Comparison of ENCODE assay signal across 1 cellular context in the genomic region with DNA sequence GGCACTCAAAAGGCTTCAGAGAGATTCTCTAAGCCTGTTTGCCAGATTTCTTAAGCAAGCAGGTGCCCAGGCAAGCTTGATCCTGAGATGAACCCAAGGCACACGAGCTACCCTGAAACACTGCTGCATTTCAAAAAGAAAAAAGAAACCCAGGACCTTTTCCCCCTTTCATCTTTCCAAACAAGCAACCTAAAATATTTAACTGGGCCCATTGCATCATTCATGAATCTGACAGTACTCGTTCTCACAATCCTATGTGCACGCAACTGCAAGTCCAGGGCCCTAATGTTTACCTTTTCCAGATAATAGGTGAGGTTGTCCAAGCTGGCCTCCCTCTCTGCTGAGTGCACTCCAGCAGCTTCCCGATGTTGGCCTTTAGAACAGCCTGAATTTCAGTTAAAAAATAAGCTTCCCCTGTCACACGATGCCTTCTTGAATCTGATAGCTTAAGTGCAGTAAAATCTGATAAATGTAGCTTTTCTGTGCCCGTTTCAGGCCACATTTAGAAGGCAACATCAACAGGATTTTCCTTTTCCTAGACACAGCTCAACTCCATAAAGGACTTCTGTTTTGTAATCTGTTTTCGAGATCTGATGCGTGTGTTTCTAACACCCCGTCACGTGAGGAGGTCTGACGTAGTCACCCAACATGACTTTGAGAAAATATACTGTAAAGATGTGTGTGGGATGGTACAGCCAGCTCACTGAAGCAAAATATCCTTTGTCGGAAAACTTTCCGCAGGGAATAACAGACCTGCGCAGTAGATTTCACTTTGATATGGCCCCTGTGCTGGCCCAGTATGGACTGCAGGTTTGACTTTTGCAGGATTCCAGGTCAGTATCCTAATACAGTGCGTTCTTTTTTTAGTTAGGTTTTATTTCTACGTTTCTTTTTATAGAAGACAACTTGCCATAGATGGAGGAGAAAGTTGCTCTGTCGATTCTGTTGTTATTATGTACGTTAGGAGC.
A peak's percentile ranks its signal among the peaks of the same experiment; 100 is the strongest.
TF ChIP-seq lines count a peak whose summit lies in the region.

No MANE protein-coding gene starts in this region.

TF ChIP-seq in HepG2, 621 proteins besides CTCF, POLR2A, EP300 and RAD21 (continued from another document):
- TF ChIP-seq, protein P1, sequence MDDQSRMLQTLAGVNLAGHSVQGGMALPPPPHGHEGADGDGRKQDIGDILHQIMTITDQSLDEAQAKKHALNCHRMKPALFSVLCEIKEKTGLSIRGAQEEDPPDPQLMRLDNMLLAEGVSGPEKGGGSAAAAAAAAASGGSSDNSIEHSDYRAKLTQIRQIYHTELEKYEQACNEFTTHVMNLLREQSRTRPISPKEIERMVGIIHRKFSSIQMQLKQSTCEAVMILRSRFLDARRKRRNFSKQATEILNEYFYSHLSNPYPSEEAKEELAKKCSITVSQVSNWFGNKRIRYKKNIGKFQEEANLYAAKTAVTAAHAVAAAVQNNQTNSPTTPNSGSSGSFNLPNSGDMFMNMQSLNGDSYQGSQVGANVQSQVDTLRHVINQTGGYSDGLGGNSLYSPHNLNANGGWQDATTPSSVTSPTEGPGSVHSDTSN (CRISPR knock-in tag; IDR thresholded peaks at IDR 0.05; ENCODE audit: borderline replicate concordance): no peak
- TF ChIP-seq, protein P2, sequence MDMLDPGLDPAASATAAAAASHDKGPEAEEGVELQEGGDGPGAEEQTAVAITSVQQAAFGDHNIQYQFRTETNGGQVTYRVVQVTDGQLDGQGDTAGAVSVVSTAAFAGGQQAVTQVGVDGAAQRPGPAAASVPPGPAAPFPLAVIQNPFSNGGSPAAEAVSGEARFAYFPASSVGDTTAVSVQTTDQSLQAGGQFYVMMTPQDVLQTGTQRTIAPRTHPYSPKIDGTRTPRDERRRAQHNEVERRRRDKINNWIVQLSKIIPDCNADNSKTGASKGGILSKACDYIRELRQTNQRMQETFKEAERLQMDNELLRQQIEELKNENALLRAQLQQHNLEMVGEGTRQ (IDR thresholded peaks at IDR 0.05; ENCODE audit: low read depth, low read length): peak; percentile 93
- TF ChIP-seq, protein P2 (CRISPR knock-in tag; IDR thresholded peaks at IDR 0.05; ENCODE audit: borderline replicate concordance): peak; percentile 90; the same call in 1 of the 2 replicates
- no peak for TF ChIP-seq HNRNPL (IDR thresholded peaks at IDR 0.05; ENCODE audit: low read depth, low read length)
- TF ChIP-seq ZNF264 (CRISPR knock-in tag; IDR thresholded peaks at IDR 0.05): no peak
- no peak for TF ChIP-seq HNRNPUL1 (IDR thresholded peaks at IDR 0.05; ENCODE audit: low read depth, low read length)
- TF ChIP-seq IRF2 (CRISPR knock-in tag; IDR thresholded peaks at IDR 0.05): peak; percentile 59
- TF ChIP-seq ZEB1 (IDR thresholded peaks at IDR 0.05; ENCODE audit: insufficient replicate concordance, low read depth): peak; percentile 87
- TF ChIP-seq GZF1 (CRISPR knock-in tag; IDR thresholded peaks at IDR 0.05): no peak
- TF ChIP-seq, protein P3, sequence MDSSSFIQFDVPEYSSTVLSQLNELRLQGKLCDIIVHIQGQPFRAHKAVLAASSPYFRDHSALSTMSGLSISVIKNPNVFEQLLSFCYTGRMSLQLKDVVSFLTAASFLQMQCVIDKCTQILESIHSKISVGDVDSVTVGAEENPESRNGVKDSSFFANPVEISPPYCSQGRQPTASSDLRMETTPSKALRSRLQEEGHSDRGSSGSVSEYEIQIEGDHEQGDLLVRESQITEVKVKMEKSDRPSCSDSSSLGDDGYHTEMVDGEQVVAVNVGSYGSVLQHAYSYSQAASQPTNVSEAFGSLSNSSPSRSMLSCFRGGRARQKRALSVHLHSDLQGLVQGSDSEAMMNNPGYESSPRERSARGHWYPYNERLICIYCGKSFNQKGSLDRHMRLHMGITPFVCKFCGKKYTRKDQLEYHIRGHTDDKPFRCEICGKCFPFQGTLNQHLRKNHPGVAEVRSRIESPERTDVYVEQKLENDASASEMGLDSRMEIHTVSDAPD (CRISPR knock-in tag; IDR thresholded peaks at IDR 0.05): peak; percentile 67; the same call in 1 of the 2 replicates
- no peak for TF ChIP-seq ZNF878 (CRISPR knock-in tag; IDR thresholded peaks at IDR 0.05)
- no peak; the same call in 1 of the 2 replicates for TF ChIP-seq TMF1 (CRISPR knock-in tag; IDR thresholded peaks at IDR 0.05; ENCODE audit: low read depth)
- no peak for TF ChIP-seq ZNF790 (CRISPR knock-in tag; IDR thresholded peaks at IDR 0.05; ENCODE audit: borderline replicate concordance)
- no peak for TF ChIP-seq FOXK2 (IDR thresholded peaks at IDR 0.05)
- no peak for TF ChIP-seq SP2 (CRISPR knock-in tag; IDR thresholded peaks at IDR 0.05)
- TF ChIP-seq HNF4A (CRISPR knock-in tag; IDR thresholded peaks at IDR 0.05): peak; percentile 71
- TF ChIP-seq, protein P4, sequence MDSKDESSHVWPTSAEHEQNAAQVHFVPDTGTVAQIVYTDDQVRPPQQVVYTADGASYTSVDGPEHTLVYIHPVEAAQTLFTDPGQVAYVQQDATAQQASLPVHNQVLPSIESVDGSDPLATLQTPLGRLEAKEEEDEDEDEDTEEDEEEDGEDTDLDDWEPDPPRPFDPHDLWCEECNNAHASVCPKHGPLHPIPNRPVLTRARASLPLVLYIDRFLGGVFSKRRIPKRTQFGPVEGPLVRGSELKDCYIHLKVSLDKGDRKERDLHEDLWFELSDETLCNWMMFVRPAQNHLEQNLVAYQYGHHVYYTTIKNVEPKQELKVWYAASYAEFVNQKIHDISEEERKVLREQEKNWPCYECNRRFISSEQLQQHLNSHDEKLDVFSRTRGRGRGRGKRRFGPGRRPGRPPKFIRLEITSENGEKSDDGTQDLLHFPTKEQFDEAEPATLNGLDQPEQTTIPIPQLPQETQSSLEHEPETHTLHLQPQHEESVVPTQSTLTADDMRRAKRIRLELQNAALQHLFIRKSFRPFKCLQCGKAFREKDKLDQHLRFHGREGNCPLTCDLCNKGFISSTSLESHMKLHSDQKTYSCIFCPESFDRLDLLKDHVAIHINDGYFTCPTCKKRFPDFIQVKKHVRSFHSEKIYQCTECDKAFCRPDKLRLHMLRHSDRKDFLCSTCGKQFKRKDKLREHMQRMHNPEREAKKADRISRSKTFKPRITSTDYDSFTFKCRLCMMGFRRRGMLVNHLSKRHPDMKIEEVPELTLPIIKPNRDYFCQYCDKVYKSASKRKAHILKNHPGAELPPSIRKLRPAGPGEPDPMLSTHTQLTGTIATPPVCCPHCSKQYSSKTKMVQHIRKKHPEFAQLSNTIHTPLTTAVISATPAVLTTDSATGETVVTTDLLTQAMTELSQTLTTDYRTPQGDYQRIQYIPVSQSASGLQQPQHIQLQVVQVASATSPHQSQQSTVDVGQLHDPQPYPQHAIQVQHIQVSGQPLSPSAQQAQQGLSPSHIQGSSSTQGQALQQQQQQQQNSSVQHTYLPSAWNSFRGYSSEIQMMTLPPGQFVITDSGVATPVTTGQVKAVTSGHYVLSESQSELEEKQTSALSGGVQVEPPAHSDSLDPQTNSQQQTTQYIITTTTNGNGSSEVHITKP (CRISPR knock-in tag; IDR thresholded peaks at IDR 0.05; ENCODE audit: low read depth): 0 out of 2 replicates have a peak, but pooled peaks have one; percentile 29
- TF ChIP-seq PHF21A (CRISPR knock-in tag; IDR thresholded peaks at IDR 0.05): peak; percentile 76; the same call in 1 of the 2 replicates
- TF ChIP-seq, protein P5, sequence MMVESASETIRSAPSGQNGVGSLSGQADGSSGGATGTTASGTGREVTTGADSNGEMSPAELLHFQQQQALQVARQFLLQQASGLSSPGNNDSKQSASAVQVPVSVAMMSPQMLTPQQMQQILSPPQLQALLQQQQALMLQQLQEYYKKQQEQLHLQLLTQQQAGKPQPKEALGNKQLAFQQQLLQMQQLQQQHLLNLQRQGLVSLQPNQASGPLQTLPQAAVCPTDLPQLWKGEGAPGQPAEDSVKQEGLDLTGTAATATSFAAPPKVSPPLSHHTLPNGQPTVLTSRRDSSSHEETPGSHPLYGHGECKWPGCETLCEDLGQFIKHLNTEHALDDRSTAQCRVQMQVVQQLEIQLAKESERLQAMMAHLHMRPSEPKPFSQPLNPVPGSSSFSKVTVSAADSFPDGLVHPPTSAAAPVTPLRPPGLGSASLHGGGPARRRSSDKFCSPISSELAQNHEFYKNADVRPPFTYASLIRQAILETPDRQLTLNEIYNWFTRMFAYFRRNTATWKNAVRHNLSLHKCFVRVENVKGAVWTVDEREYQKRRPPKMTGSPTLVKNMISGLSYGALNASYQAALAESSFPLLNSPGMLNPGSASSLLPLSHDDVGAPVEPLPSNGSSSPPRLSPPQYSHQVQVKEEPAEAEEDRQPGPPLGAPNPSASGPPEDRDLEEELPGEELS (CRISPR knock-in tag; IDR thresholded peaks at IDR 0.05): peak; percentile 92
- TF ChIP-seq PITX1 (CRISPR knock-in tag; IDR thresholded peaks at IDR 0.05): peak; percentile 71; the same call in 1 of the 2 replicates
- TF ChIP-seq NONO (IDR thresholded peaks at IDR 0.05): no peak
- TF ChIP-seq NONO (CRISPR knock-in tag; conservative IDR thresholded peaks at IDR 0.05): no peak
- TF ChIP-seq ZNF460 (CRISPR knock-in tag; IDR thresholded peaks at IDR 0.05; ENCODE audit: borderline replicate concordance): no peak; the same call in 1 of the 2 replicates
- peak; percentile 48; the same call in 1 of the 2 replicates for TF ChIP-seq POLR2AphosphoS5 (IDR thresholded peaks at IDR 0.05; ENCODE audit: low read depth, low read length)
- no peak for TF ChIP-seq KDM1A (CRISPR knock-in tag; IDR thresholded peaks at IDR 0.05)
- TF ChIP-seq CEBPB (IDR thresholded peaks at IDR 0.05; ENCODE audit: borderline replicate concordance, low read depth, low read length): peak; percentile 92
- TF ChIP-seq SRY (CRISPR knock-in tag; IDR thresholded peaks at IDR 0.05): no peak
- TF ChIP-seq, protein P6, sequence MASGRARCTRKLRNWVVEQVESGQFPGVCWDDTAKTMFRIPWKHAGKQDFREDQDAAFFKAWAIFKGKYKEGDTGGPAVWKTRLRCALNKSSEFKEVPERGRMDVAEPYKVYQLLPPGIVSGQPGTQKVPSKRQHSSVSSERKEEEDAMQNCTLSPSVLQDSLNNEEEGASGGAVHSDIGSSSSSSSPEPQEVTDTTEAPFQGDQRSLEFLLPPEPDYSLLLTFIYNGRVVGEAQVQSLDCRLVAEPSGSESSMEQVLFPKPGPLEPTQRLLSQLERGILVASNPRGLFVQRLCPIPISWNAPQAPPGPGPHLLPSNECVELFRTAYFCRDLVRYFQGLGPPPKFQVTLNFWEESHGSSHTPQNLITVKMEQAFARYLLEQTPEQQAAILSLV (CRISPR knock-in tag; IDR thresholded peaks at IDR 0.05; ENCODE audit: borderline replicate concordance): no peak
- TF ChIP-seq, protein P7, sequence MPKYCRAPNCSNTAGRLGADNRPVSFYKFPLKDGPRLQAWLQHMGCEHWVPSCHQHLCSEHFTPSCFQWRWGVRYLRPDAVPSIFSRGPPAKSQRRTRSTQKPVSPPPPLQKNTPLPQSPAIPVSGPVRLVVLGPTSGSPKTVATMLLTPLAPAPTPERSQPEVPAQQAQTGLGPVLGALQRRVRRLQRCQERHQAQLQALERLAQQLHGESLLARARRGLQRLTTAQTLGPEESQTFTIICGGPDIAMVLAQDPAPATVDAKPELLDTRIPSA (CRISPR knock-in tag; IDR thresholded peaks at IDR 0.05; ENCODE audit: borderline replicate concordance): no peak
- TF ChIP-seq POLR2G (IDR thresholded peaks at IDR 0.05; ENCODE audit: low read depth, low read length): peak; percentile 72
- TF ChIP-seq SIN3B (IDR thresholded peaks at IDR 0.05; ENCODE audit: low read length): no peak
- TF ChIP-seq, protein P8, sequence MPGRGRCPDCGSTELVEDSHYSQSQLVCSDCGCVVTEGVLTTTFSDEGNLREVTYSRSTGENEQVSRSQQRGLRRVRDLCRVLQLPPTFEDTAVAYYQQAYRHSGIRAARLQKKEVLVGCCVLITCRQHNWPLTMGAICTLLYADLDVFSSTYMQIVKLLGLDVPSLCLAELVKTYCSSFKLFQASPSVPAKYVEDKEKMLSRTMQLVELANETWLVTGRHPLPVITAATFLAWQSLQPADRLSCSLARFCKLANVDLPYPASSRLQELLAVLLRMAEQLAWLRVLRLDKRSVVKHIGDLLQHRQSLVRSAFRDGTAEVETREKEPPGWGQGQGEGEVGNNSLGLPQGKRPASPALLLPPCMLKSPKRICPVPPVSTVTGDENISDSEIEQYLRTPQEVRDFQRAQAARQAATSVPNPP (CRISPR knock-in tag; IDR thresholded peaks at IDR 0.05): no peak
- TF ChIP-seq HOXA3 (CRISPR knock-in tag; IDR thresholded peaks at IDR 0.05): peak; percentile 67; the same call in 1 of the 2 replicates
- TF ChIP-seq, protein P9, sequence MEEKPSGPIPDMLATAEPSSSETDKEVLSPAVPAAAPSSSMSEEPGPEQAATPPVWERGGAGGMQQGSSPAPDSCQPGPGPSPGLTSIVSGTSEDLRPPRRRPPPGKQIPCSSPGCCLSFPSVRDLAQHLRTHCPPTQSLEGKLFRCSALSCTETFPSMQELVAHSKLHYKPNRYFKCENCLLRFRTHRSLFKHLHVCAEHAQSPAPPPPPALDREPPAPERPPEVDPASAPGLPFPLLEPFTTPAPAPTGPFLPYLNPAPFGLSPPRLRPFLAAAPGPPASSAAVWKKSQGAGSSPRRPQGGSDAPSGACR (CRISPR knock-in tag; IDR thresholded peaks at IDR 0.05): 0 out of 2 replicates have a peak, but pooled peaks have one; percentile 48
- 0 out of 2 replicates have a peak, but pooled peaks have one; percentile 66 for TF ChIP-seq DNMT3B (CRISPR knock-in tag; conservative IDR thresholded peaks at IDR 0.05)
- TF ChIP-seq ZNF777 (CRISPR knock-in tag; IDR thresholded peaks at IDR 0.05): 0 out of 2 replicates have a peak, but pooled peaks have one; percentile 30
- peak; percentile 27; the same call in 1 of the 2 replicates for TF ChIP-seq ONECUT2 (CRISPR knock-in tag; IDR thresholded peaks at IDR 0.05)
- no peak for TF ChIP-seq SP4 (CRISPR knock-in tag; IDR thresholded peaks at IDR 0.05)
- TF ChIP-seq SOX13 (IDR thresholded peaks at IDR 0.05): peak; percentile 64
- peak in 1 of 2 experiments; percentile 83; a peak in 2 of 4 replicates for TF ChIP-seq SOX13 (CRISPR knock-in tag; conservative IDR thresholded peaks at IDR 0.05 in 1 of 2, IDR thresholded peaks at IDR 0.05 in 1 of 2)
TF ChIP-seq in HepG2: peak in this region for 164.
